ENCODE assay signal across 12 cellular contexts in the genomic region with DNA sequence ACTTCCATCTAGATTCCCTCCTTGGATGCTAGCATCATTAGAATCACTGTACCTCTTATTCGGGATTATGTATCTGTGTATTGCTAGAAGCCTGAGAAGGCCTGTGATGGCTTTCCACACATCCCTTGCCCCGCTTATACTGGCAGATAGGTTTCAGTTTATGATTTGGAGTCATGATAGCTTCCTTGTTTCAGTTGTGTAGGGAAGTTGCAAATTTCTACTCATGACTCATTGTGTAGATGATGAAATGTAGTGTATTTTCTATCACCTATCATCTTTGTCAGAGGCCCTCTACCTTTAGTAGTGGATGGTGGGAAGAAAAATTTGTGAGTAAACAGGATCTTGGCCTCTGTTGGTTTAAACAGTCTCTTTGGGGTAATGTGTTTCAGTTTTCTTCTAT.
A peak's percentile ranks its signal among the peaks of the same experiment; 100 is the strongest.
DNase-seq lines count a peak whose midpoint lies in the region; ATAC-seq and TF ChIP-seq lines count a peak whose summit lies in the region.
"Had no signal": no experiment of that assay in that cellular context is flagged by ENCODE, and none has a peak within 500 bp of the region (broad histone marks: within the 10 kb centered on the region; RNA-seq: fewer than 3 reads in every experiment).

No MANE protein-coding gene starts in this region.

- WGBS in tibial nerve, 2 donors, result 88 to 97% methylated on average over 2 of the region's 2 CpGs

- TF ChIP-seq POLR2A in tibial nerve (IDR thresholded peaks at IDR 0.05), result no peak

- H3K36me3 ChIP-seq in tibial nerve, result peaks cover 0 to 43% (median 0%) of the 10 kb centered on the region in 3 donors

- TF ChIP-seq EP300 in tibial nerve (IDR thresholded peaks at IDR 0.05), result no peak

- H3K4me3 ChIP-seq in foreskin fibroblast (ENCODE audit: low read depth in 1 of 2, low read length in 2 of 2) (no peak overlapping the region), tibial nerve (no peak overlapping the region)
- H3K4me3 ChIP-seq: esophagus squamous epithelium had no signal

- in situ Hi-C loops in KBM-7 (cut with MboI; ENCODE audit: low pct_unique_long_range_greater_than_20kb, low sequenced_read_pairs), result no loop called here

- no peak overlapping the region for H3K27ac ChIP-seq in tibial nerve
- H3K27ac ChIP-seq: esophagus squamous epithelium had no signal

- no peaks in the 10 kb centered on the region for H3K9me3 ChIP-seq in tibial nerve
- H3K9me3 ChIP-seq: esophagus squamous epithelium had no signal

- H3K27me3 ChIP-seq in tibial nerve, result no peaks in the 10 kb centered on the region
- H3K27me3 ChIP-seq: esophagus squamous epithelium had no signal

- H3K4me1 ChIP-seq in tibial nerve, result no peaks in the 10 kb centered on the region
- H3K4me1 ChIP-seq: esophagus squamous epithelium had no signal

- DNase-seq in EH (ENCODE audit: low read depth) (peak; percentile 15), KBM-7 (peak; percentile 20), SW480 (ENCODE audit: low spot score) (peak; percentile 44), foreskin fibroblast (peak; percentile 24 to 47), tibial nerve (ENCODE audit: low spot score in 2 of 2) (no peak)
- DNase-seq: activated CD4-positive, alpha-beta memory T cell treated with anti-CD3 and anti-CD28 coated beads, Interleukin-2, amount 10 ng/mL, durations not matched to agents 7 days and 5 days; esophagus squamous epithelium; Kasumi-1; stimulated activated CD4-positive, alpha-beta T cell treated with anti-CD3 and anti-CD28 coated beads, Interleukin-4, amount 100 ng/mL, for 4 hours had no signal

- TF ChIP-seq CTCF in foreskin fibroblast (IDR thresholded peaks at IDR 0.05; ENCODE audit: low read depth, low read length), result no peak
- TF ChIP-seq CTCF in tibial nerve (IDR thresholded peaks at IDR 0.05), result no peak

- ATAC-seq in activated CD4-positive, CD25-positive, alpha-beta regulatory T cell treated with anti-CD3 and anti-CD28 coated beads, Interleukin-2, amount 50 U/mL, for 24 hours, result no peak
- no peak for ATAC-seq in HG03095 (IDR thresholded peaks at IDR 0.05; ENCODE audit: unreplicated experiment)
- ATAC-seq in GM19395 (IDR thresholded peaks at IDR 0.05; ENCODE audit: unreplicated experiment), result no peak

Comparison
In these comparisons a context has a peak if more than half of its experiments do, and no peak if none do; other contexts are left out.
1. DNase-seq: peak in EH (single experiment), KBM-7 (single experiment), SW480 (single experiment) and foreskin fibroblast (2 of 2); none in tibial nerve (0 of 2).